14 cellular contexts compared by ENCODE assay signal in the genomic region with DNA sequence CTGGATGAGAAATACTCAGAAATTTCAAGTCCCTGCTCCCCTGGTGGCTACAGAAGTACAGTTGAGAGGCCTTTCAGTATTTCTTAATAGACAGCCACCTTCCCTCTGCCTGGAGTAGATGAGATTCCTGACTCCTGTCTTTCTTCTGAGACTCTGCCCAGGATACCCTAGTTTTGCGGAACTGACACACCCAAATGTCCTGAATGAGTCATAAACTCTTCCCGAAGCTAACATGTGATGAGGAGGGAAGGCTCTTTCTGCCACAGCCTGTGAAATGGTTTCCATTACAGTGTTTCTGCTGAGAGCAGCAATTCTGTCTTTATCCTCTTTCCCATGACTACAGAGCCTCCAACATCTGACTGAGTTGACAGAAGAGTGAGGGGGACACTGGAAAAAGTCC. TPM values are rescaled to one million over a fixed set of nuclear protein-coding genes. Genes with fewer than 3 reads are reported as not detected.
DNase-seq lines count a peak whose midpoint lies in the region; TF ChIP-seq lines count a peak whose summit lies in the region.
"Had no signal": no experiment of that assay in that cellular context is flagged by ENCODE, and none has a peak within 500 bp of the region (broad histone marks: within the 10 kb centered on the region; RNA-seq: fewer than 3 reads in every experiment).

No MANE protein-coding gene starts in this region.

- peak; percentile 17 for TF ChIP-seq CTCF in epithelial cell of proximal tubule (conservative IDR thresholded peaks at IDR 0.05; ENCODE audit: low read depth, low read length)

- H3K4me3 ChIP-seq in epithelial cell of proximal tubule (ENCODE audit: low read depth, low read length) = no peak overlapping the region

- DNase-seq in GM03348 (ENCODE audit: low spot score) (peak; percentile 43), RKO (ENCODE audit: low spot score) (peak; percentile 44), epithelial cell of proximal tubule (ENCODE audit: low read depth) (no peak), myocyte (ENCODE audit: low read depth) (peak; percentile 82), DMS79 (lab: John Stamatoyannopoulos, UW) (no peak), Ammon's horn (ENCODE audit: low spot score) (no peak), COR-L47 (lab: John Stamatoyannopoulos, UW) (no peak), medulla oblongata (ENCODE audit: extremely low spot score) (no peak)
- DNase-seq: CD4-positive, alpha-beta T cell; NCI-H2107; RPMI8226; stimulated activated CD4-positive, alpha-beta T cell treated with anti-CD3 and anti-CD28 coated beads, Interleukin-15, amount 100 ng/mL, for 24 hours; stimulated activated naive CD8-positive, alpha-beta T cell treated with anti-CD3 and anti-CD28 coated beads, Interleukin-15, Interleukin-2, amounts not matched to agents 100 U/mL and 50 U/mL, for 24 hours had no signal

RNA-seq across cellular contexts. Expression of a gene that starts 52.7 kb away (rescaled TPM):
- 66.1 and 68.9 TPM in 2 replicates for total RNA-seq in epithelial cell of proximal tubule
- total RNA-seq in myocyte = 2.0 and 6.0 TPM in 2 replicates
- 60.3 TPM for polyA plus RNA-seq in myocyte (2012)
- polyA plus RNA-seq: IgD-negative memory B cell had no signal

Comparison
In these comparisons a context has a peak if more than half of its experiments do, and no peak if none do; other contexts are left out.
1. DNase-seq: peak in GM03348 (single experiment), RKO (single experiment) and myocyte (single experiment); none in epithelial cell of proximal tubule (single experiment), DMS79 (single experiment), Ammon's horn (single experiment), COR-L47 (single experiment) and medulla oblongata (single experiment).